20 cellular contexts compared by ENCODE assay signal in genomic region chr9:77769246-77769645, GRCh38.
DNase-seq lines count a peak whose midpoint lies in the region; TF ChIP-seq lines count a peak whose summit lies in the region.
"Had no signal": no experiment of that assay in that cellular context is flagged by ENCODE, and none has a peak within 500 bp of the region (broad histone marks: within the 10 kb centered on the region; RNA-seq: fewer than 3 reads in every experiment).

No MANE protein-coding gene starts in this region.

- H3K27me3 Mint-ChIP-seq in CD14-positive monocyte (ENCODE audit: low read depth in 3 of 3) (peaks cover 0 to 2% (median 0%) of the 10 kb centered on the region in 3 donors), mesothelial cell of epicardium (ENCODE audit: low read depth) (no peaks in the 10 kb centered on the region)
- H3K27me3 Mint-ChIP-seq: activated T-cell treated with anti-CD3 and anti-CD28 coated beads, Interleukin-2, amount 50 U/mL, for 24 hours had no signal

- intact Hi-C loops in CD14-positive monocyte (cut with micrococcal nuclease) = no loop called here

- H3K36me3 Mint-ChIP-seq in CD14-positive monocyte = peaks cover 36 to 46% of the 10 kb centered on the region in 2 donors
- H3K36me3 Mint-ChIP-seq in mesothelial cell of epicardium = peaks cover 16% of the 10 kb centered on the region
- H3K36me3 Mint-ChIP-seq: naive B cell had no signal

- peaks cover 0 to 6% (median 2%) of the 10 kb centered on the region in 7 donors for H3K9me3 Mint-ChIP-seq in CD14-positive monocyte
- H3K9me3 Mint-ChIP-seq in mesothelial cell of epicardium = peaks cover 13% of the 10 kb centered on the region
- H3K9me3 Mint-ChIP-seq: immature natural killer cell had no signal

- TF ChIP-seq CTCF in CD14-positive monocyte (IDR thresholded peaks at IDR 0.05) (no peak), mesothelial cell of epicardium (IDR thresholded peaks at IDR 0.05; ENCODE audit: unreplicated experiment) (no peak)

- peak overlapping the region; percentile 88 for H3K27ac ChIP-seq in caudate nucleus (ENCODE audit: low read depth, low read length)
- H3K27ac ChIP-seq: C4-2B, pancreas, skin epidermis had no signal

- H3K4me3 Mint-ChIP-seq in CD14-positive monocyte = peak overlapping the region in 1 of 2 donors; percentile 57
- H3K4me3 Mint-ChIP-seq in mesothelial cell of epicardium = no peak overlapping the region
- H3K4me3 Mint-ChIP-seq: activated T-cell treated with anti-CD3 and anti-CD28 coated beads, Interleukin-2, amount 50 U/mL, for 24 hours; immature natural killer cell; naive B cell had no signal

- H3K27ac Mint-ChIP-seq in CD14-positive monocyte (peak overlapping the region; percentile 8 to 80 (median 63)), mesothelial cell of epicardium (no peak overlapping the region)
- H3K27ac Mint-ChIP-seq: activated T-cell treated with anti-CD3 and anti-CD28 coated beads, Interleukin-2, amount 50 U/mL, for 24 hours; immature natural killer cell; naive B cell had no signal

- peaks cover 39% of the 10 kb centered on the region for H3K4me1 Mint-ChIP-seq in CD14-positive monocyte
- peaks cover 23% of the 10 kb centered on the region for H3K4me1 Mint-ChIP-seq in mesothelial cell of epicardium
- H3K4me1 Mint-ChIP-seq: immature natural killer cell, naive B cell had no signal

- DNase-seq in CD14-positive monocyte (ENCODE audit: low spot score) (no peak), NOMO-1 treated with DMSO at 0.1 percent for 48 hours (lab: John Stamatoyannopoulos, UW; ENCODE audit: unreplicated experiment) (peak; percentile 35), caudate nucleus (lab: John Stamatoyannopoulos, UW) (no peak), lung microvascular endothelial cell (ENCODE audit: low read depth in 2 of 2) (peak; percentile 18 to 74), NCI-H1417 treated with DMSO at 0.1 percent for 48 hours (lab: John Stamatoyannopoulos, UW) (no peak), mesothelial cell of epicardium (ENCODE audit: low spot score in 2 of 2, unreplicated experiment in 2 of 2) (no peak), HUDEP-2 (lab: John Stamatoyannopoulos, UW; ENCODE audit: unreplicated experiment in 76 of 76) (no peak), nucleus accumbens (lab: John Stamatoyannopoulos, UW) (no peak)
- DNase-seq: activated CD4-positive, alpha-beta T cell treated with anti-CD3 and anti-CD28 coated beads, Interleukin-2, amount 50 U/mL, for 48 hours; activated naive CD4-positive, alpha-beta T cell treated with anti-CD3 and anti-CD28 coated beads, Interleukin-2, amount 50 U/mL, for 16 hours; activated T-cell treated with anti-CD3 and anti-CD28 coated beads, Interleukin-2, amount 50 U/mL, for 24 hours; immature natural killer cell; naive B cell; NCI-H1930; NCI-H446; NK-92 treated with Interleukin-12 subunit alpha and Interleukin-12 subunit beta, amount 100 ng/mL, for 24 hours; pancreas; stimulated activated CD4-positive, alpha-beta T cell treated with anti-CD3 and anti-CD28 coated beads, Interleukin-4, amount 100 ng/mL, for 1 hour had no signal

Comparison
In these comparisons a context has a peak if more than half of its experiments do, and no peak if none do; other contexts are left out.
1. DNase-seq: peak in NOMO-1 treated with DMSO at 0.1 percent for 48 hours (single experiment) and lung microvascular endothelial cell (2 of 2); none in CD14-positive monocyte (single experiment), caudate nucleus (0 of 61), NCI-H1417 treated with DMSO at 0.1 percent for 48 hours (single experiment), mesothelial cell of epicardium (0 of 2), HUDEP-2 (0 of 76) and nucleus accumbens (0 of 56).